19 cellular contexts compared by ENCODE assay signal in the genomic region with DNA sequence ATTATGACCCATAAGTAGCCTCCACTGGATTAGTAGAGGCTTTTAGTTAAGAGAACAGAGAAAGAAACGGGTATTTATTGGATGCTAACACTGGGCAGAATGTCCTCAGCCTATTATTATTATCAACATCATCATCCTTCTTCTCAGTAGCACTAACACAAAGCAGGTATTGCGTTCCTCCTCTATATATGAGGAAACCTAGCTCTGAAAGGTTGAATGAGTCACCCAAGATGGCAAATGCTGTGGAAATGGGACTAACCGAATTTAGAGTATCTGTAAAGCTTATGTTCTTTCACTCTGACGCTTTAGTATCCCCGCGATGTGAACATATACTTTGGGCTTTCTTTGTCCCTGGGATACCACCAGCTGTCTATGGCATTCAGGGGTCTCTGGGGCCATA.
DNase-seq lines count a peak whose midpoint lies in the region; ATAC-seq, FAIRE-seq and TF ChIP-seq lines count a peak whose summit lies in the region.
"Had no signal": no experiment of that assay in that cellular context is flagged by ENCODE, and none has a peak within 500 bp of the region (broad histone marks: within the 10 kb centered on the region; RNA-seq: fewer than 3 reads in every experiment).

No MANE protein-coding gene starts in this region.

- no peaks in the 10 kb centered on the region for H4K20me1 ChIP-seq in IMR-90 (ENCODE audit: insufficient read depth, low read length)

- H3K56ac ChIP-seq in IMR-90 (ENCODE audit: extremely low read depth, insufficient read depth, low read length), result no peak overlapping the region

- peak overlapping the region in 1 of 2 experiments; percentile 35; a peak in 1 of 4 replicates for H4K8ac ChIP-seq in IMR-90 (ENCODE audit: low read depth in 2 of 2, low read length in 2 of 2)

- TF ChIP-seq POLR2A in IMR-90 (IDR thresholded peaks at IDR 0.05; ENCODE audit: low read depth, low read length), result no peak

- H3K14ac ChIP-seq in IMR-90 (replicated peaks; ENCODE audit: low read depth, low read length), result no peak overlapping the region

- no peak overlapping the region for H3K18ac ChIP-seq in IMR-90 (ENCODE audit: low read depth, low read length)

- WGBS in IMR-90 (ENCODE audit: extremely low coverage in 2 of 2, insufficient read length in 1 of 2), 2 experiments, result 93% methylated on average over 3 of the region's 6 CpGs; no CpG with 5 or more reads in 1 of the 2 experiments

- CTCF ChIA-PET in IMR-90 (lab: Yijun Ruan, JAX), result no interaction called here

- H4K91ac ChIP-seq in IMR-90 (ENCODE audit: insufficient read depth, low read depth, low read length), result no peak overlapping the region

- no peak overlapping the region for H2BK20ac ChIP-seq in IMR-90 (ENCODE audit: low read depth, low read length)

- H3K27me3 ChIP-seq in IMR-90 (ENCODE audit: control insufficient read depth, insufficient read depth, low read length), result no peaks in the 10 kb centered on the region
- H3K27me3 ChIP-seq: Peyer's patch had no signal

- no peak overlapping the region; the same call in 1 of the 2 replicates for H2BK120ac ChIP-seq in IMR-90 (ENCODE audit: low read depth, low read length)

- H2AK9ac ChIP-seq in IMR-90 (replicated peaks; ENCODE audit: low read depth, low read length, poor library complexity), result no peak overlapping the region

- BruUV-seq in IMR-90 (replicated peaks; lab: Mats Ljungman, UMichigan), result no TSS peak

- H2AK5ac ChIP-seq in IMR-90 (ENCODE audit: low read depth, low read length), result peak overlapping the region; percentile 36; the same call in 1 of the 2 replicates

- H4K5ac ChIP-seq in IMR-90 (ENCODE audit: low read depth, low read length), result no peak overlapping the region

- no peaks in the 10 kb centered on the region for H3K79me1 ChIP-seq in IMR-90 (ENCODE audit: low read depth in 1 of 2, low read length in 2 of 2)

- H3K9me3 ChIP-seq in IMR-90 (ENCODE audit: control insufficient read depth, insufficient read depth, low read length), result no peaks in the 10 kb centered on the region
- H3K9me3 ChIP-seq: HAP-1, Peyer's patch had no signal

- ATAC-seq in IMR-90 (ENCODE audit: low read depth) (no peak), GM19395 (IDR thresholded peaks at IDR 0.05; ENCODE audit: unreplicated experiment) (no peak)
- ATAC-seq: Right ventricle myocardium inferior had no signal

- H3K4me3 ChIP-seq in IMR-90 (ENCODE audit: insufficient read depth, low read depth, low read length) (no peak overlapping the region), epithelial cell of esophagus (ENCODE audit: low read length) (no peak overlapping the region)
- H3K4me3 ChIP-seq: HAP-1, Peyer's patch had no signal

- H3K9ac ChIP-seq in IMR-90 (ENCODE audit: low read depth, low read length), result no peak overlapping the region

- H3K4ac ChIP-seq in IMR-90 (ENCODE audit: low read depth, low read length), result peak overlapping the region; percentile 30; the same call in 1 of the 2 replicates

- H3K23ac ChIP-seq in IMR-90 (ENCODE audit: low read depth, low read length), result no peak overlapping the region

- H3K36me3 ChIP-seq in IMR-90 (ENCODE audit: control insufficient read depth, insufficient read depth, low read length), result no peaks in the 10 kb centered on the region
- H3K36me3 ChIP-seq: HAP-1, Peyer's patch had no signal

- no peak overlapping the region for H2AFZ ChIP-seq in IMR-90 (replicated peaks; ENCODE audit: low read length, poor library complexity)

- no peak overlapping the region for H3K4me2 ChIP-seq in IMR-90 (ENCODE audit: low read depth, low read length)

- in situ Hi-C loops in IMR-90 (cut with MboI; ENCODE audit: low sequenced_read_pairs) (loop anchor here (10.0 kb wide), 1 partner anchor 303 kb away; no protein-coding TSS in a partner anchor), SK-MEL-5 (cut with HindIII; ENCODE audit: low pct_unique_long_range_greater_than_20kb, low sequenced_read_pairs) (no loop called here)

- peak; percentile 68 for DNase-seq in COLO829 (ENCODE audit: low spot score)
- DNase-seq in IMR-90, result no peak
- DNase-seq in SK-MEL-5 (ENCODE audit: low read depth, low spot score), result peak; percentile 40
- DNase-seq in epithelial cell of esophagus (ENCODE audit: low read depth), result peak; percentile 17
- DNase-seq in HPDE6-E6E7 (ENCODE audit: extremely low spot score), result no peak
- DNase-seq in frontal cortex (ENCODE audit: low spot score in 2 of 2), result no peak
- DNase-seq: COR-L47, DMS 273 treated with DMSO at 0.1 percent for 48 hours, DND-41, NCI-H1436, NCI-H2029, NCI-H345, NCI-H526, Peyer's patch, SW 1271 had no signal

- peaks cover 6% of the 10 kb centered on the region; the same call in 1 of the 2 replicates for H3K4me1 ChIP-seq in IMR-90 (ENCODE audit: control insufficient read depth, insufficient read depth, low read length)
- H3K4me1 ChIP-seq: HAP-1 had no signal

- dilution Hi-C loops in IMR-90 (cut with HindIII; ENCODE audit: low sequenced_read_pairs, unreplicated experiment), result no loop called here

- intact Hi-C loops in IMR-90 (cut with micrococcal nuclease), result loop anchor here (5.0 kb wide), 4 partner anchors 44 to 376 kb away; no protein-coding TSS in a partner anchor

- no peak for TF ChIP-seq CTCF in IMR-90 (conservative IDR thresholded peaks at IDR 0.05; ENCODE audit: low read depth, low read length)
- no peak for TF ChIP-seq CTCF in epithelial cell of esophagus (IDR thresholded peaks at IDR 0.05; ENCODE audit: insufficient read depth, low read depth, low read length, missing control alignments)

- no peak for TF ChIP-seq RAD21 in IMR-90 (IDR thresholded peaks at IDR 0.05; ENCODE audit: low read length)

- no peak overlapping the region for H2BK5ac ChIP-seq in IMR-90 (ENCODE audit: low read depth, low read length, poor library complexity, severe bottlenecking)

- no peak for FAIRE-seq in frontal cortex (lab: Jason Lieb, UNC)

- no peak overlapping the region for H3K27ac ChIP-seq in IMR-90 (ENCODE audit: insufficient read depth, low read length)
- H3K27ac ChIP-seq: HL-60 had no signal

- POLR2A ChIA-PET in IMR-90 (lab: Charles Lee; ENCODE audit: unreplicated experiment), result no interaction called here

- peaks cover 16% of the 10 kb centered on the region for H3K9me1 ChIP-seq in IMR-90 (ENCODE audit: insufficient read depth, low read length)

- peak overlapping the region; percentile 82; the same call in 2 of the 3 replicates for H2BK15ac ChIP-seq in IMR-90 (ENCODE audit: low read depth, low read length)

TF ChIP-seq in IMR-90, 13 proteins besides CTCF, POLR2A, EP300 and RAD21:
- TF ChIP-seq SMC3 (IDR thresholded peaks at IDR 0.05; ENCODE audit: low read depth, low read length), result no peak
- TF ChIP-seq RFX5 (IDR thresholded peaks at IDR 0.05; ENCODE audit: low read depth, low read length), result no peak
- TF ChIP-seq RCOR1 (IDR thresholded peaks at IDR 0.05; ENCODE audit: insufficient replicate concordance, low read length), result no peak
- no peak for TF ChIP-seq FOS (IDR thresholded peaks at IDR 0.05; ENCODE audit: low read depth, low read length)
- TF ChIP-seq CHD1 (IDR thresholded peaks at IDR 0.05; ENCODE audit: low read depth, low read length), result no peak
- TF ChIP-seq BHLHE40 (IDR thresholded peaks at IDR 0.05; ENCODE audit: low read depth, low read length), result no peak

Comparison
In these comparisons a context has a peak if more than half of its experiments do, and no peak if none do; other contexts are left out.
1. DNase-seq: peak in COLO829 (single experiment), SK-MEL-5 (single experiment) and epithelial cell of esophagus (single experiment); none in IMR-90 (single experiment), HPDE6-E6E7 (single experiment) and frontal cortex (0 of 2).